In the genomic region with DNA sequence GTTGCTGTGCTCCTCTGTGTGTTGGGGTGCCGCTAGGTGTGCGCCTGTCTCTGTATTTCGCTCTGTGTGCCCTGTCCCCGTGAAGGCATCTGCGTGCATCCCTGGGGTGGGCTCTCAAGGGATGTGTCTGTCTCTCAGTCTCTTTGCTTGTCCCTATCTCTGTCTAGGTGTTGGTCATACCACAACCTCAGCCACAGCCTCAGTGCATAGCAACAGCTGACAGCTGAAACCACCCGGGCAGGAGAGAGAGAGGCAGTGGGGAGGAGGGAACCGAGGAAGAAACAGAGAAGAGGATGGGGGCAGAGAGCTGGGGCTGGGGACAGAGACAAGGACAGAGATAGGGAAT, we compare ENCODE assay signal across 8 cellular contexts. TPM values are rescaled to one million over a fixed set of nuclear protein-coding genes. Genes with fewer than 3 reads are reported as not detected.
DNase-seq lines count a peak whose midpoint lies in the region; ATAC-seq and TF ChIP-seq lines count a peak whose summit lies in the region.

No MANE protein-coding gene starts in this region.

- H3K27ac Mint-ChIP-seq in CD4-positive, CD25-positive, alpha-beta regulatory T cell = peak overlapping the region in 1 of 3 donors; percentile 77

- H3K36me3 Mint-ChIP-seq in CD4-positive, CD25-positive, alpha-beta regulatory T cell = peaks cover under 1% of the 10 kb centered on the region

- H3K27me3 Mint-ChIP-seq in CD4-positive, CD25-positive, alpha-beta regulatory T cell = peaks cover 65% of the 10 kb centered on the region

- TF ChIP-seq EP300 in tibial nerve (IDR thresholded peaks at IDR 0.05) = no peak

- intact Hi-C loops in Right ventricle myocardium superior (cut with DNase I) = no loop called here

- POLR2A ChIA-PET in HEK293T (lab: Yijun Ruan, JAX) = interaction anchor here (1.1 to 7.3 kb wide), 3 partner anchors 11 to 22 kb away, joined by 3 to 87 read pairs (median 3); partner anchors contain the start of gene SHMT2

- 12 to 24% methylated on average over 7 of the region's 7 CpGs for WGBS in tibial nerve, 2 donors

- in situ Hi-C loops in SK-MEL-5 (cut with HindIII; ENCODE audit: low pct_unique_long_range_greater_than_20kb, low sequenced_read_pairs) = no loop called here

- TF ChIP-seq POLR2A in tibial nerve (IDR thresholded peaks at IDR 0.05) = no peak

- CTCF ChIA-PET in HEK293T (lab: Yijun Ruan, JAX) = interaction anchor here (4.7 kb wide), 1 partner anchor 26 kb away, joined by 121 read pairs; a partner anchor contains a TSS

- peak in 2 of 3 donors; percentile 37 to 48 for DNase-seq in CD4-positive, CD25-positive, alpha-beta regulatory T cell
- DNase-seq in SK-MEL-5 (ENCODE audit: low read depth, low spot score) (peak; percentile 41), hepatic stellate cell (ENCODE audit: low spot score) (peak; percentile 70), tibial nerve (ENCODE audit: low spot score in 2 of 2) (no peak), HEK293T (ENCODE audit: extremely low spot score) (no peak), Right ventricle myocardium superior (no peak)

- H3K4me1 ChIP-seq in CD4-positive, CD25-positive, alpha-beta regulatory T cell (ENCODE audit: control insufficient read depth, insufficient read depth, low read length, poor library complexity, severe bottlenecking) = peaks cover 44% of the 10 kb centered on the region
- peaks cover 0 to 64% (median 30%) of the 10 kb centered on the region in 4 donors for H3K4me1 ChIP-seq in tibial nerve

- no peaks in the 10 kb centered on the region for H3K36me3 ChIP-seq in CD4-positive, CD25-positive, alpha-beta regulatory T cell (ENCODE audit: control insufficient read depth, insufficient read depth, low read length)
- H3K36me3 ChIP-seq in tibial nerve = peaks cover 0 to 23% (median 0%) of the 10 kb centered on the region in 3 donors

- H3K4me1 Mint-ChIP-seq in CD4-positive, CD25-positive, alpha-beta regulatory T cell = peaks cover 4 to 54% (median 38%) of the 10 kb centered on the region in 4 donors

- H3K9me3 ChIP-seq in CD4-positive, CD25-positive, alpha-beta regulatory T cell (ENCODE audit: control insufficient read depth in 2 of 2, low read length in 2 of 2) = no peaks in the 10 kb centered on the region
- H3K9me3 ChIP-seq in tibial nerve = no peaks in the 10 kb centered on the region

- peak in 1 of 5 experiments; percentile 10 for TF ChIP-seq CTCF in tibial nerve (IDR thresholded peaks at IDR 0.05)

- peak overlapping the region; percentile 0 for H3K4me3 ChIP-seq in CD4-positive, CD25-positive, alpha-beta regulatory T cell (ENCODE audit: low read depth, low read length)
- peak overlapping the region in 1 of 4 donors; percentile 50 for H3K4me3 ChIP-seq in tibial nerve

- ATAC-seq in CD4-positive, CD25-positive, alpha-beta regulatory T cell (ENCODE audit: low read depth in 2 of 2) = no peak
- ATAC-seq in GM19397 (IDR thresholded peaks at IDR 0.05; ENCODE audit: unreplicated experiment) (peak; percentile 42), Right ventricle myocardium superior (ENCODE audit: poor library complexity) (no peak), HG02981 (IDR thresholded peaks at IDR 0.05; ENCODE audit: unreplicated experiment) (no peak)

- peaks cover 40% of the 10 kb centered on the region for H3K27me3 ChIP-seq in CD4-positive, CD25-positive, alpha-beta regulatory T cell (ENCODE audit: control insufficient read depth, insufficient read depth, low read length)
- peaks cover 0 to 62% of the 10 kb centered on the region in 2 donors for H3K27me3 ChIP-seq in tibial nerve

- H3K4me3 Mint-ChIP-seq in CD4-positive, CD25-positive, alpha-beta regulatory T cell = peak overlapping the region; percentile 55 to 85 (median 76)

- H3K27ac ChIP-seq in CD4-positive, CD25-positive, alpha-beta regulatory T cell (ENCODE audit: insufficient read depth, low read length, poor library complexity, severe bottlenecking) = no peak overlapping the region
- H3K27ac ChIP-seq in tibial nerve = no peak overlapping the region

- H3K9me3 Mint-ChIP-seq in CD4-positive, CD25-positive, alpha-beta regulatory T cell = peaks cover 0 to 3% (median 0%) of the 10 kb centered on the region in 7 donors

TF ChIP-seq in HEK293T, 16 proteins besides CTCF, POLR2A, EP300 and RAD21:
- TF ChIP-seq NFRKB (IDR thresholded peaks at IDR 0.05) (no peak), L3MBTL2 (conservative IDR thresholded peaks at IDR 0.05) (no peak), FOXA1 (IDR thresholded peaks at IDR 0.05) (no peak), FOXK2 (IDR thresholded peaks at IDR 0.05) (no peak), ZNF384 (IDR thresholded peaks at IDR 0.05) (no peak), HDGF (IDR thresholded peaks at IDR 0.05; ENCODE audit: borderline replicate concordance) (no peak), ELF4 (IDR thresholded peaks at IDR 0.05) (no peak), SUZ12 (IDR thresholded peaks at IDR 0.05) (no peak), BHLHE40 (IDR thresholded peaks at IDR 0.05; ENCODE audit: borderline replicate concordance) (no peak), CTBP1 (IDR thresholded peaks at IDR 0.05; ENCODE audit: borderline replicate concordance) (no peak), SP1 (IDR thresholded peaks at IDR 0.05) (no peak), TARDBP (IDR thresholded peaks at IDR 0.05) (no peak)
TF ChIP-seq in HEK293T: peak in this region for 0.

RNA-seq across cellular contexts. Expression of gene NXPH4, which starts 1.0 kb away (rescaled TPM):
- 0.49 TPM for total RNA-seq in CD4-positive, CD25-positive, alpha-beta regulatory T cell
- under 1 TPM in 3 of 4 donors, not detected in 1; 0.09 to 0.46 (median 0.11) TPM for polyA plus RNA-seq in CD4-positive, CD25-positive, alpha-beta regulatory T cell
- total RNA-seq in SK-MEL-5 (2014; rRNA removed; shearing (Covaris generic)) = 5.1 and 5.4 TPM in 2 replicates
- 18.8 and 20.2 TPM in 2 replicates for polyA plus RNA-seq in SK-MEL-5 (2015; cell fraction: cytosol; rRNA removed)
- 1.9 and 3.3 TPM in 2 replicates for polyA plus RNA-seq in SK-MEL-5 (2015; cell fraction: nucleus; rRNA removed)
- total RNA-seq in tibial nerve (1 to 10 TPM in 1 of 4 donors, not detected in 3; 4.2 TPM), Right ventricle myocardium superior (0.70 TPM)

RNA-seq across cellular contexts. Expression of gene SHMT2, which starts 13.9 kb away (rescaled TPM):
- 108 TPM for total RNA-seq in CD4-positive, CD25-positive, alpha-beta regulatory T cell
- polyA plus RNA-seq in CD4-positive, CD25-positive, alpha-beta regulatory T cell = 100 to 1,000 TPM; 214 to 300 (median 228) TPM
- 345 and 365 TPM in 2 replicates for total RNA-seq in SK-MEL-5 (2014; rRNA removed; shearing (Covaris generic))
- 441 and 554 TPM in 2 replicates for polyA plus RNA-seq in SK-MEL-5 (2015; cell fraction: cytosol; rRNA removed)
- 436 and 456 TPM in 2 replicates for polyA plus RNA-seq in SK-MEL-5 (2015; cell fraction: nucleus; rRNA removed)
- total RNA-seq in tibial nerve (10 to 100 TPM; 18.4 to 77.3 (median 32.6) TPM), Right ventricle myocardium superior (26.8 TPM)

RNA-seq across cellular contexts. Expression of gene STAC3, which starts 35.3 kb away (rescaled TPM):
- total RNA-seq in CD4-positive, CD25-positive, alpha-beta regulatory T cell = 2.6 TPM
- polyA plus RNA-seq in CD4-positive, CD25-positive, alpha-beta regulatory T cell = under 1 TPM in 3 of 4 donors, not detected in 1; 0.10 to 0.52 (median 0.18) TPM
- not detected in 2 replicates for total RNA-seq in SK-MEL-5 (2014; rRNA removed; shearing (Covaris generic))
- polyA plus RNA-seq in SK-MEL-5 (2015; cell fraction: cytosol; rRNA removed) = not detected in 2 replicates
- polyA plus RNA-seq in SK-MEL-5 (2015; cell fraction: nucleus; rRNA removed) = 0.91 and 5.6 TPM in 2 replicates
- total RNA-seq in tibial nerve (1 to 10 TPM in 3 of 4 donors, not detected in 1; 1.7 to 5.0 (median 3.6) TPM), Right ventricle myocardium superior (1.2 TPM)

Comparison
In these comparisons a context has a peak if more than half of its experiments do, and no peak if none do; other contexts are left out.
1. DNase-seq: peak in CD4-positive, CD25-positive, alpha-beta regulatory T cell (2 of 3), SK-MEL-5 (single experiment) and hepatic stellate cell (single experiment); none in tibial nerve (0 of 2), HEK293T (single experiment) and Right ventricle myocardium superior (single experiment).